Comparison of ENCODE assay signal across 9 cellular contexts in genomic region chr2:69385443-69386151, GRCh38. TPM values are rescaled to one million over a fixed set of nuclear protein-coding genes. Genes with fewer than 3 reads are reported as not detected.
A peak's percentile ranks its signal among the peaks of the same experiment; 100 is the strongest.
DNase-seq lines count a peak whose midpoint lies in the region; ATAC-seq and TF ChIP-seq lines count a peak whose summit lies in the region.
"Had no signal": no experiment of that assay in that cellular context is flagged by ENCODE, and none has a peak within 500 bp of the region (broad histone marks: within the 10 kb centered on the region; RNA-seq: fewer than 3 reads in every experiment).

No MANE protein-coding gene starts in this region.

- no peak for TF ChIP-seq EP300 in ovary (IDR thresholded peaks at IDR 0.05)

- H3K4me1 ChIP-seq in NT2/D1 (ENCODE audit: insufficient read depth, insufficient read length) (no peaks in the 10 kb centered on the region), ovary (ENCODE audit: insufficient read depth) (peaks cover 6% of the 10 kb centered on the region)
- peaks cover 14% of the 10 kb centered on the region for H3K4me1 ChIP-seq in effector memory CD4-positive, alpha-beta T cell (ENCODE audit: control insufficient read depth, insufficient read depth, low read length, poor library complexity, severe bottlenecking)

- no peak for TF ChIP-seq POLR2A in ovary (IDR thresholded peaks at IDR 0.05)

- DNase-seq in EL: peak; percentile 35
- DNase-seq in NT2/D1 (ENCODE audit: low read depth, low spot score): no peak
- DNase-seq in effector memory CD4-positive, alpha-beta T cell: no peak
- no peak for DNase-seq in ovary
- DNase-seq in H7: no peak
- DNase-seq in NCI-H524 (lab: John Stamatoyannopoulos, UW): no peak
- DNase-seq in stimulated activated CD4-positive, alpha-beta T cell treated with anti-CD3 and anti-CD28 coated beads, Interleukin-1b, Interleukin-23, amount 100 ng/mL, for 48 hours: no peak
- DNase-seq: hippocampal formation had no signal

- WGBS in ovary, 3 donors: 54 to 58% (median 55%) methylated on average over 8 of the region's 8 CpGs

- no peak overlapping the region for H3K27ac ChIP-seq in effector memory CD4-positive, alpha-beta T cell (ENCODE audit: insufficient read depth, low read length, poor library complexity, severe bottlenecking)
- no peak overlapping the region for H3K27ac ChIP-seq in ovary

- peak overlapping the region; percentile 69 for H3K9ac ChIP-seq in NT2/D1 (ENCODE audit: insufficient read length, low read depth)

- H3K9me3 ChIP-seq in NT2/D1 (ENCODE audit: insufficient read depth, low read length) (no peaks in the 10 kb centered on the region), ovary (no peaks in the 10 kb centered on the region)
- no peaks in the 10 kb centered on the region for H3K9me3 ChIP-seq in effector memory CD4-positive, alpha-beta T cell (ENCODE audit: control insufficient read depth, low read length)

- H3K27me3 ChIP-seq in NT2/D1 (ENCODE audit: insufficient read depth, insufficient read length) (no peaks in the 10 kb centered on the region), ovary (no peaks in the 10 kb centered on the region), H7 (ENCODE audit: control insufficient read depth, insufficient read depth, low read length) (no peaks in the 10 kb centered on the region)
- H3K27me3 ChIP-seq in effector memory CD4-positive, alpha-beta T cell (replicated peaks; ENCODE audit: control insufficient read depth, insufficient read depth, low read length, poor library complexity, severe bottlenecking): no peaks in the 10 kb centered on the region

- H3K36me3 ChIP-seq in NT2/D1 (ENCODE audit: insufficient read depth, insufficient read length, low read length): no peaks in the 10 kb centered on the region
- H3K36me3 ChIP-seq in effector memory CD4-positive, alpha-beta T cell (ENCODE audit: control insufficient read depth, insufficient read depth, low read length): no peaks in the 10 kb centered on the region
- H3K36me3 ChIP-seq in ovary: no peaks in the 10 kb centered on the region
- no peaks in the 10 kb centered on the region for H3K36me3 ChIP-seq in H7 (replicated peaks; ENCODE audit: control insufficient read depth, insufficient read depth, low read length)

- ATAC-seq in GM21526 (IDR thresholded peaks at IDR 0.05; ENCODE audit: low FRiP score, unreplicated experiment): no peak

- peak overlapping the region; percentile 55 for H3K4me3 ChIP-seq in NT2/D1 (ENCODE audit: insufficient read length, low read depth)
- peak overlapping the region; percentile 93 for H3K4me3 ChIP-seq in effector memory CD4-positive, alpha-beta T cell (ENCODE audit: insufficient read depth, low read depth, low read length, poor library complexity, severe bottlenecking)
- H3K4me3 ChIP-seq in ovary: peak overlapping the region; percentile 81
- H3K4me3 ChIP-seq in H7 (ENCODE audit: insufficient read depth, low read depth, low read length): no peak overlapping the region

- no peak for TF ChIP-seq CTCF in ovary (IDR thresholded peaks at IDR 0.05)

- intact Hi-C loops in ovary (cut with DNase I): no loop called here

RNA-seq across cellular contexts. Expression of gene GFPT1, which starts 1.4 kb away (rescaled TPM):
- 10 to 100 TPM; 18.8 to 39.5 (median 31.1) TPM for total RNA-seq in ovary
- 10 to 100 TPM in 1 of 2 donors, 1 to 10 TPM in 1; 6.9 to 19.4 TPM for polyA plus RNA-seq in ovary
- total RNA-seq in H7 (2014; rRNA removed; shearing (Covaris generic)): 25.6 and 39.0 TPM in 2 replicates

RNA-seq across cellular contexts. Expression of gene NFU1, which starts 51.6 kb away (rescaled TPM):
- 10 to 100 TPM; 39.0 to 53.8 (median 44.2) TPM for total RNA-seq in ovary
- polyA plus RNA-seq in ovary: 10 to 100 TPM; 50.7 to 59.5 TPM
- 36.2 and 39.5 TPM in 2 replicates for total RNA-seq in H7 (2014; rRNA removed; shearing (Covaris generic))
